ENCODE assay signal across 33 cellular contexts in genomic region chr12:52802442-52802841, GRCh38. TPM values are rescaled to one million over a fixed set of nuclear protein-coding genes. Genes with fewer than 3 reads are reported as not detected.
DNase-seq lines count a peak whose midpoint lies in the region; ATAC-seq, FAIRE-seq and TF ChIP-seq lines count a peak whose summit lies in the region.
"Had no signal": no experiment of that assay in that cellular context is flagged by ENCODE, and none has a peak within 500 bp of the region (broad histone marks: within the 10 kb centered on the region; RNA-seq: fewer than 3 reads in every experiment).

No MANE protein-coding gene starts in this region.

- no peaks in the 10 kb centered on the region for H3K79me1 ChIP-seq in H1 (ENCODE audit: low read depth, low read length)

- H3K23ac ChIP-seq in H1 (ENCODE audit: insufficient read length) = no peak overlapping the region

- no peak overlapping the region for H3K14ac ChIP-seq in H1 (ENCODE audit: insufficient read length)

- peak overlapping the region; percentile 82; the same call in 1 of the 2 replicates for H2BK12ac ChIP-seq in H1 (ENCODE audit: low read depth, low read length)

- H3K56ac ChIP-seq in H1 (replicated peaks; ENCODE audit: insufficient read length, low read depth, low read length) = no peak overlapping the region

- no peak overlapping the region for H3K9ac ChIP-seq in H1 (replicated peaks in 1 of 4; ENCODE audit: extremely low read depth in 1 of 4, low read depth in 3 of 4, low read length in 3 of 4)
- H3K9ac ChIP-seq: BLaER1 had no signal

- H3K27ac ChIP-seq in A549 (peak overlapping the region; percentile 88 to 89), H1 (ENCODE audit: low read depth, low read length) (no peak overlapping the region), osteoblast (ENCODE audit: low read depth, low read length) (no peak overlapping the region)
- H3K27ac ChIP-seq: 22Rv1, BLaER1 had no signal

- no peak overlapping the region for H4K8ac ChIP-seq in H1 (ENCODE audit: extremely low read depth, insufficient read depth, low read length)

- DNase-seq in A549 (ENCODE audit: low read depth in 1 of 2, low spot score in 1 of 2) = no peak
- no peak for DNase-seq in H1 (ENCODE audit: low read depth in 1 of 2, low spot score in 2 of 2)
- peak; percentile 50 for DNase-seq in osteoblast (ENCODE audit: insufficient read length, low spot score, missing footprints)
- DNase-seq in type B pancreatic cell (ENCODE audit: extremely low spot score, unreplicated experiment) = no peak
- DNase-seq in activated CD8-positive, alpha-beta memory T cell treated with anti-CD3 and anti-CD28 coated beads, Interleukin-2, amount 50 U/mL, for 48 hours = no peak
- no peak for DNase-seq in AML-193 (lab: John Stamatoyannopoulos, UW)
- DNase-seq: ACHN; BE2C; C1 segment of cervical spinal cord; CD4-positive, alpha-beta memory T cell; CD4-positive, CD25-positive, alpha-beta regulatory T cell; CD8-positive, alpha-beta memory T cell; COR-L47; DMS 273 treated with DMSO at 0.1 percent for 48 hours; DMS153; DMS53; DMS79; DND-41; EL; GDM1 had no signal

- H3K4me3 ChIP-seq in A549 (no peak overlapping the region), H1 (ENCODE audit: extremely low read depth in 1 of 4, insufficient read depth in 2 of 4, low read depth in 3 of 4, low read length in 4 of 4) (no peak overlapping the region), osteoblast (ENCODE audit: insufficient read depth, low read length) (no peak overlapping the region)
- H3K4me3 ChIP-seq: BLaER1, GM12878 had no signal

- no peaks in the 10 kb centered on the region for H3K9me3 ChIP-seq in A549
- H3K9me3 ChIP-seq in H1 (ENCODE audit: insufficient read depth in 2 of 2, low read depth in 1 of 2, low read length in 1 of 2) = no peaks in the 10 kb centered on the region
- no peaks in the 10 kb centered on the region for H3K9me3 ChIP-seq in osteoblast (ENCODE audit: low read depth, low read length)
- H3K9me3 ChIP-seq: BE2C, BLaER1 had no signal

- CTCF ChIA-PET in A549 (lab: Yijun Ruan, JAX) = interaction anchor here (0.7 to 2.5 kb wide), 5 partner anchors 10 to 430 kb away, joined by 3 to 9 read pairs (median 3); no protein-coding TSS in a partner anchor
- CTCF ChIA-PET in H1 (lab: Charles Lee; ENCODE audit: partially characterized antibody) = interaction anchor here (0.9 to 3.3 kb wide), 9 partner anchors 11 to 178 kb away, joined by 3 to 20 read pairs (median 4); no protein-coding TSS in a partner anchor

- TF ChIP-seq CTCF in A549 (IDR thresholded peaks at IDR 0.05) (no peak), H1 (IDR thresholded peaks at IDR 0.05; ENCODE audit: control extremely low read depth in 1 of 3, insufficient read depth in 1 of 3, low read depth in 1 of 3, low read length in 3 of 3) (no peak), osteoblast (IDR thresholded peaks at IDR 0.05; ENCODE audit: extremely low read depth, low read depth, low read length) (no peak), type B pancreatic cell (conservative IDR thresholded peaks at IDR 0.05) (no peak)

- FAIRE-seq in A549 (lab: Jason Lieb, UNC) = no peak
- no peak for FAIRE-seq in H1 (lab: Jason Lieb, UNC)
- FAIRE-seq: GM12878, GM12892, GM19239 had no signal

- no peak overlapping the region; the same call in 1 of the 2 replicates for H2BK5ac ChIP-seq in H1 (ENCODE audit: low read depth, low read length)

- no peak overlapping the region for H4K5ac ChIP-seq in H1 (ENCODE audit: insufficient read length, low read depth, low read length)

- TF ChIP-seq POLR2A in A549 (IDR thresholded peaks at IDR 0.05; ENCODE audit: low read length) (no peak), H1 (IDR thresholded peaks at IDR 0.05; ENCODE audit: control extremely low read depth in 1 of 2, low read depth in 2 of 2, low read length in 2 of 2) (no peak), GM18505 (IDR thresholded peaks at IDR 0.05; ENCODE audit: borderline replicate concordance, extremely low read depth, insufficient read depth, insufficient read length) (no peak)

- H2AFZ ChIP-seq in H1 (ENCODE audit: low read length) = no peak overlapping the region
- no peak overlapping the region for H2AFZ ChIP-seq in osteoblast (ENCODE audit: low read length)

- H3K4me1 ChIP-seq in A549 (peaks cover 69% of the 10 kb centered on the region), H1 (replicated peaks in 1 of 4; ENCODE audit: control insufficient read depth in 3 of 4, insufficient read depth in 4 of 4, low read length in 3 of 4) (peaks cover 3 to 17% (median 6%) of the 10 kb centered on the region in 4 experiments), osteoblast (ENCODE audit: insufficient read depth, low read length) (peaks cover 11% of the 10 kb centered on the region)
- H3K4me1 ChIP-seq: BE2C had no signal

- H3K79me2 ChIP-seq in H1 (ENCODE audit: control insufficient read depth in 1 of 2, insufficient read depth in 2 of 2, low read length in 2 of 2) = no peaks in the 10 kb centered on the region
- H3K79me2 ChIP-seq in osteoblast (ENCODE audit: insufficient read depth, low read length) = no peaks in the 10 kb centered on the region

- no peak overlapping the region for H2BK120ac ChIP-seq in H1 (replicated peaks; ENCODE audit: low read depth, low read length)

- H2BK15ac ChIP-seq in H1 (ENCODE audit: low read length) = no peak overlapping the region

- TF ChIP-seq RAD21 in A549 (conservative IDR thresholded peaks at IDR 0.05 in 1 of 2, IDR thresholded peaks at IDR 0.05 in 1 of 2) (no peak), H1 (IDR thresholded peaks at IDR 0.05 in 1 of 2, conservative IDR thresholded peaks at IDR 0.05 in 1 of 2; ENCODE audit: low read depth in 2 of 2, low read length in 2 of 2) (no peak)

- H4K20me1 ChIP-seq in H1 (replicated peaks in 1 of 2; ENCODE audit: control insufficient read depth in 1 of 2, insufficient read depth in 2 of 2, low read length in 2 of 2) (no peaks in the 10 kb centered on the region), osteoblast (ENCODE audit: insufficient read depth, low read length) (no peaks in the 10 kb centered on the region)
- H4K20me1 ChIP-seq: BLaER1 had no signal

- no peaks in the 10 kb centered on the region for H3K36me3 Mint-ChIP-seq in type B pancreatic cell
- H3K36me3 Mint-ChIP-seq: CD14-positive monocyte; CD4-positive, alpha-beta memory T cell; CD4-positive, CD25-positive, alpha-beta regulatory T cell; CD8-positive, alpha-beta memory T cell had no signal

- peak overlapping the region; percentile 86; the same call in 1 of the 2 replicates for H2BK20ac ChIP-seq in H1 (ENCODE audit: low read length)

- no peak overlapping the region for H3K4me3 Mint-ChIP-seq in type B pancreatic cell
- H3K4me3 Mint-ChIP-seq: CD14-positive monocyte; CD4-positive, alpha-beta memory T cell; CD4-positive, CD25-positive, alpha-beta regulatory T cell; CD8-positive, alpha-beta memory T cell had no signal

- peaks cover 37% of the 10 kb centered on the region for H3K27me3 Mint-ChIP-seq in type B pancreatic cell

- H3K18ac ChIP-seq in H1 (ENCODE audit: extremely low read depth, low read length) = no peak overlapping the region

- H3K27ac Mint-ChIP-seq in type B pancreatic cell = peak overlapping the region; percentile 35
- H3K27ac Mint-ChIP-seq: CD14-positive monocyte; CD4-positive, CD25-positive, alpha-beta regulatory T cell; CD8-positive, alpha-beta memory T cell had no signal

- ATAC-seq in A549 (no peak), GM18505 (IDR thresholded peaks at IDR 0.05; ENCODE audit: unreplicated experiment) (no peak), GM19452 (IDR thresholded peaks at IDR 0.05; ENCODE audit: unreplicated experiment) (no peak)
- ATAC-seq: GM12878 had no signal

- H3K4ac ChIP-seq in H1 (replicated peaks; ENCODE audit: insufficient read length, low read depth, low read length) = no peak overlapping the region

- H3K4me2 ChIP-seq in A549 (peak overlapping the region; percentile 54; the same call in 2 of the 3 replicates), H1 (ENCODE audit: insufficient read depth in 1 of 2, low read depth in 2 of 2, low read length in 2 of 2) (no peak overlapping the region), osteoblast (ENCODE audit: insufficient read depth, low read length) (no peak overlapping the region)
- H3K4me2 ChIP-seq: BLaER1 had no signal

- H3K4me1 Mint-ChIP-seq in type B pancreatic cell (ENCODE audit: unreplicated experiment) = no peaks in the 10 kb centered on the region
- H3K4me1 Mint-ChIP-seq: CD14-positive monocyte; CD4-positive, alpha-beta memory T cell; CD4-positive, CD25-positive, alpha-beta regulatory T cell; CD8-positive, alpha-beta memory T cell had no signal

- H3K36me3 ChIP-seq in H1 (ENCODE audit: control insufficient read depth in 2 of 4, insufficient read depth in 4 of 4, low read length in 3 of 4) = no peaks in the 10 kb centered on the region
- H3K36me3 ChIP-seq in osteoblast (ENCODE audit: insufficient read depth, low read length) = no peaks in the 10 kb centered on the region
- H3K36me3 ChIP-seq: BE2C, BLaER1 had no signal

- no peak overlapping the region for H4K91ac ChIP-seq in H1 (replicated peaks; ENCODE audit: insufficient read length, low read length)

- TF ChIP-seq EP300 in A549 (IDR thresholded peaks at IDR 0.05) (no peak), H1 (IDR thresholded peaks at IDR 0.05; ENCODE audit: borderline replicate concordance in 1 of 2, low read depth in 2 of 2, low read length in 2 of 2) (no peak)

- H3K27me3 ChIP-seq in H1 (replicated peaks in 1 of 4; ENCODE audit: control insufficient read depth in 3 of 4, extremely low read depth in 1 of 4, insufficient read depth in 3 of 4, low read length in 3 of 4) = no peaks in the 10 kb centered on the region
- H3K27me3 ChIP-seq in osteoblast (ENCODE audit: insufficient read depth, low read length) = peaks cover under 1% of the 10 kb centered on the region
- H3K27me3 ChIP-seq: BE2C, BLaER1 had no signal

- H3K9me3 Mint-ChIP-seq in type B pancreatic cell = no peaks in the 10 kb centered on the region
- H3K9me3 Mint-ChIP-seq: CD8-positive, alpha-beta memory T cell had no signal

- H2AK5ac ChIP-seq in H1 (ENCODE audit: low read depth, low read length) = no peak overlapping the region

- H3K23me2 ChIP-seq in H1 (ENCODE audit: low read depth, low read length) = peaks cover 2% of the 10 kb centered on the region; the same call in 1 of the 2 replicates

- POLR2A ChIA-PET in A549 (lab: Yijun Ruan, JAX) (no interaction called here), H1 (lab: Charles Lee; ENCODE audit: partially characterized antibody) (interaction anchor here (1.1 kb wide), 1 partner anchor 14 kb away, joined by 3 read pairs; no protein-coding TSS in a partner anchor)

- 79% methylated on average over 6 of the region's 6 CpGs for WGBS in A549 (ENCODE audit: missing lambda C conversion rate)
- 74% methylated on average over 6 of the region's 6 CpGs; no CpG with 5 or more reads in 1 of the 2 experiments for WGBS in H1 (ENCODE audit: extremely low coverage in 1 of 2, insufficient coverage in 1 of 2, insufficient read length in 1 of 2, insufficient replicate concordance in 2 of 2, low coverage in 1 of 2, low lambda C conversion rate in 2 of 2, missing lambda C conversion rate in 1 of 2), 2 experiments

RNA-seq across cellular contexts. Expression of gene KRT3, which starts 6.5 kb away (rescaled TPM):
- 0.04 and 0.07 TPM in 2 replicates for polyA plus RNA-seq in A549 (2011; rRNA removed)
- 0.03 TPM in 2 replicates for polyA plus RNA-seq in A549 (2012; cell fraction: cytosol; rRNA removed)
- polyA plus RNA-seq in A549 (2012; cell fraction: nucleus; rRNA removed) = 0.16 and 0.17 TPM in 2 replicates
- polyA plus RNA-seq in A549 (2017; fragmentation: RNase III; extraction: RNeasy Plus Mini Kit Qiagen cat#74134 plus additional on column Dnase treatment) = 0.06 to 0.07 TPM in 2 of 3 replicates, not detected in the other
- not detected in 2 replicates for polyA minus RNA-seq in A549 (2011; rRNA and poly(A)+ RNA removed)
- not detected in 2 replicates for total RNA-seq in H1 (2021; fragmentation: NEBNext Ultra II Directional; extraction: Animal tissue kit (Norgen Biotek cat#: 25700))
- polyA plus RNA-seq in H1 (2011; rRNA removed) = not detected in 2 replicates
- 0.03 TPM for polyA plus RNA-seq in H1 (2011; cell fraction: cytosol; rRNA removed)
- polyA plus RNA-seq in H1 (2011; cell fraction: nucleus; rRNA removed) = not detected
- polyA plus RNA-seq in H1 (2012, experiment 1 of 2) = not detected in 4 replicates
- not detected for polyA plus RNA-seq in H1 (2012, experiment 2 of 2)
- polyA plus RNA-seq in H1 (2013, experiment 1 of 2) = not detected
- not detected for polyA plus RNA-seq in H1 (2013, experiment 2 of 2)
- not detected in 2 replicates for polyA minus RNA-seq in H1 (2011; rRNA and poly(A)+ RNA removed)
- not detected for polyA minus RNA-seq in H1 (2011; cell fraction: cytosol; rRNA and poly(A)+ RNA removed)
- not detected for polyA minus RNA-seq in H1 (2011; cell fraction: nucleus; rRNA and poly(A)+ RNA removed)
- not detected in 2 replicates for total RNA-seq in osteoblast
- total RNA-seq in type B pancreatic cell (ENCODE audit: low replicate concordance) = 0.68 and 2.3 TPM in 2 replicates
- total RNA-seq: A172; A673; CD4-positive, alpha-beta memory T cell; CD4-positive, CD25-positive, alpha-beta regulatory T cell; CD8-positive, alpha-beta memory T cell; Daoy; G401; GM12878 had no signal
- polyA plus RNA-seq: AG04450; CD14-positive monocyte; CD4-positive, alpha-beta memory T cell; CD4-positive, CD25-positive, alpha-beta regulatory T cell; CD8-positive, alpha-beta memory T cell; GM12878 had no signal

RNA-seq across cellular contexts. Expression of gene KRT4, which starts 11.5 kb away (rescaled TPM):
- polyA plus RNA-seq in A549 (2011; rRNA removed) (12.7 and 12.8 TPM in 2 replicates), A549 (2017; fragmentation: RNase III; extraction: RNeasy Plus Mini Kit Qiagen cat#74134 plus additional on column Dnase treatment) (2.1 to 3.2 TPM (median 2.8 TPM) in 3 replicates), H1 (2011; rRNA removed) (0.06 TPM in 1 of 2 replicates, not detected in the other)
- polyA plus RNA-seq in A549 (2012; cell fraction: cytosol; rRNA removed) = 10.2 and 10.3 TPM in 2 replicates
- 10.0 and 11.4 TPM in 2 replicates for polyA plus RNA-seq in A549 (2012; cell fraction: nucleus; rRNA removed)
- 13.4 and 14.5 TPM in 2 replicates for polyA minus RNA-seq in A549 (2011; rRNA and poly(A)+ RNA removed)
- not detected in 2 replicates for total RNA-seq in H1 (2021; fragmentation: NEBNext Ultra II Directional; extraction: Animal tissue kit (Norgen Biotek cat#: 25700))
- polyA plus RNA-seq in H1 (2011; cell fraction: cytosol; rRNA removed) = not detected
- not detected for polyA plus RNA-seq in H1 (2011; cell fraction: nucleus; rRNA removed)
- not detected in 4 replicates for polyA plus RNA-seq in H1 (2012, experiment 1 of 2)
- polyA plus RNA-seq in H1 (2012, experiment 2 of 2) = not detected
- 0.02 TPM for polyA plus RNA-seq in H1 (2013, experiment 1 of 2)
- not detected for polyA plus RNA-seq in H1 (2013, experiment 2 of 2)
- not detected in 2 replicates for polyA minus RNA-seq in H1 (2011; rRNA and poly(A)+ RNA removed)
- polyA minus RNA-seq in H1 (2011; cell fraction: cytosol; rRNA and poly(A)+ RNA removed) = not detected
- polyA minus RNA-seq in H1 (2011; cell fraction: nucleus; rRNA and poly(A)+ RNA removed) = not detected
- total RNA-seq in osteoblast (not detected in 2 replicates), type B pancreatic cell (ENCODE audit: low replicate concordance) (1,276 and 3,134 TPM in 2 replicates)
- total RNA-seq: A172; A673; CD4-positive, alpha-beta memory T cell; CD4-positive, CD25-positive, alpha-beta regulatory T cell; CD8-positive, alpha-beta memory T cell; Daoy; G401; GM12878 had no signal
- polyA plus RNA-seq: CD14-positive monocyte; CD4-positive, alpha-beta memory T cell; CD4-positive, CD25-positive, alpha-beta regulatory T cell; CD8-positive, alpha-beta memory T cell; GM12878 had no signal

RNA-seq across cellular contexts. Expression of gene KRT76, which starts 25.3 kb away (rescaled TPM):
- polyA plus RNA-seq in A549 (2011; rRNA removed) (not detected in 2 replicates), A549 (2017; fragmentation: RNase III; extraction: RNeasy Plus Mini Kit Qiagen cat#74134 plus additional on column Dnase treatment) (not detected in 3 replicates), H1 (2011; rRNA removed) (not detected in 2 replicates)
- polyA plus RNA-seq in A549 (2012; cell fraction: cytosol; rRNA removed) = not detected in 2 replicates
- polyA plus RNA-seq in A549 (2012; cell fraction: nucleus; rRNA removed) = 0.02 TPM in 1 of 2 replicates, not detected in the other
- polyA minus RNA-seq in A549 (2011; rRNA and poly(A)+ RNA removed) = not detected in 2 replicates
- not detected in 2 replicates for total RNA-seq in H1 (2021; fragmentation: NEBNext Ultra II Directional; extraction: Animal tissue kit (Norgen Biotek cat#: 25700))
- polyA plus RNA-seq in H1 (2011; cell fraction: cytosol; rRNA removed) = not detected
- polyA plus RNA-seq in H1 (2011; cell fraction: nucleus; rRNA removed) = not detected
- polyA plus RNA-seq in H1 (2012, experiment 1 of 2) = not detected in 4 replicates
- polyA plus RNA-seq in H1 (2012, experiment 2 of 2) = not detected
- not detected for polyA plus RNA-seq in H1 (2013, experiment 1 of 2)
- not detected for polyA plus RNA-seq in H1 (2013, experiment 2 of 2)
- not detected in 2 replicates for polyA minus RNA-seq in H1 (2011; rRNA and poly(A)+ RNA removed)
- not detected for polyA minus RNA-seq in H1 (2011; cell fraction: cytosol; rRNA and poly(A)+ RNA removed)
- not detected for polyA minus RNA-seq in H1 (2011; cell fraction: nucleus; rRNA and poly(A)+ RNA removed)
- total RNA-seq in osteoblast (not detected in 2 replicates), type B pancreatic cell (ENCODE audit: low replicate concordance) (not detected in 2 replicates)
- total RNA-seq: A172; A673; CD4-positive, alpha-beta memory T cell; CD4-positive, CD25-positive, alpha-beta regulatory T cell; CD8-positive, alpha-beta memory T cell; Daoy; G401; GM12878 had no signal
- polyA plus RNA-seq: AG04450; CD14-positive monocyte; CD4-positive, alpha-beta memory T cell; CD4-positive, CD25-positive, alpha-beta regulatory T cell; CD8-positive, alpha-beta memory T cell; GM12878 had no signal

RNA-seq across cellular contexts. Expression of gene KRT79, which starts 31.7 kb away (rescaled TPM):
- polyA plus RNA-seq in A549 (2011; rRNA removed) (0.05 and 0.07 TPM in 2 replicates), A549 (2017; fragmentation: RNase III; extraction: RNeasy Plus Mini Kit Qiagen cat#74134 plus additional on column Dnase treatment) (0.08 TPM in 1 of 3 replicates, not detected in the others), H1 (2011; rRNA removed) (not detected in 2 replicates)
- polyA plus RNA-seq in A549 (2012; cell fraction: cytosol; rRNA removed) = 0.04 and 0.07 TPM in 2 replicates
- polyA plus RNA-seq in A549 (2012; cell fraction: nucleus; rRNA removed) = 0.12 and 0.47 TPM in 2 replicates
- polyA minus RNA-seq in A549 (2011; rRNA and poly(A)+ RNA removed) = 0.29 TPM in 1 of 2 replicates, not detected in the other
- not detected in 2 replicates for total RNA-seq in H1 (2021; fragmentation: NEBNext Ultra II Directional; extraction: Animal tissue kit (Norgen Biotek cat#: 25700))
- polyA plus RNA-seq in H1 (2011; cell fraction: cytosol; rRNA removed) = not detected
- polyA plus RNA-seq in H1 (2011; cell fraction: nucleus; rRNA removed) = not detected
- polyA plus RNA-seq in H1 (2012, experiment 1 of 2) = not detected in 4 replicates
- not detected for polyA plus RNA-seq in H1 (2012, experiment 2 of 2)
- polyA plus RNA-seq in H1 (2013, experiment 1 of 2) = not detected
- polyA plus RNA-seq in H1 (2013, experiment 2 of 2) = not detected
- not detected in 2 replicates for polyA minus RNA-seq in H1 (2011; rRNA and poly(A)+ RNA removed)
- polyA minus RNA-seq in H1 (2011; cell fraction: cytosol; rRNA and poly(A)+ RNA removed) = not detected
- not detected for polyA minus RNA-seq in H1 (2011; cell fraction: nucleus; rRNA and poly(A)+ RNA removed)
- total RNA-seq in osteoblast (not detected in 2 replicates), type B pancreatic cell (ENCODE audit: low replicate concordance) (not detected in 2 replicates)
- total RNA-seq: A673; CD4-positive, alpha-beta memory T cell; CD4-positive, CD25-positive, alpha-beta regulatory T cell; CD8-positive, alpha-beta memory T cell; G401; GM12878 had no signal
- polyA plus RNA-seq: CD14-positive monocyte; CD4-positive, alpha-beta memory T cell; CD4-positive, CD25-positive, alpha-beta regulatory T cell; CD8-positive, alpha-beta memory T cell had no signal

RNA-seq across cellular contexts. Expression of gene KRT78, which starts 46.4 kb away (rescaled TPM):
- polyA plus RNA-seq in A549 (2011; rRNA removed) (0.09 TPM in 1 of 2 replicates, not detected in the other), A549 (2017; fragmentation: RNase III; extraction: RNeasy Plus Mini Kit Qiagen cat#74134 plus additional on column Dnase treatment) (0.12 TPM in 2 of 3 replicates, not detected in the other), H1 (2011; rRNA removed) (not detected in 2 replicates)
- 0.03 TPM in 2 replicates for polyA plus RNA-seq in A549 (2012; cell fraction: cytosol; rRNA removed)
- 0.20 and 0.29 TPM in 2 replicates for polyA plus RNA-seq in A549 (2012; cell fraction: nucleus; rRNA removed)
- 0.17 TPM in 1 of 2 replicates, not detected in the other for polyA minus RNA-seq in A549 (2011; rRNA and poly(A)+ RNA removed)
- total RNA-seq in H1 (2021; fragmentation: NEBNext Ultra II Directional; extraction: Animal tissue kit (Norgen Biotek cat#: 25700)) = not detected in 2 replicates
- not detected for polyA plus RNA-seq in H1 (2011; cell fraction: cytosol; rRNA removed)
- not detected for polyA plus RNA-seq in H1 (2011; cell fraction: nucleus; rRNA removed)
- not detected in 4 replicates for polyA plus RNA-seq in H1 (2012, experiment 1 of 2)
- polyA plus RNA-seq in H1 (2012, experiment 2 of 2) = not detected
- polyA plus RNA-seq in H1 (2013, experiment 1 of 2) = not detected
- not detected for polyA plus RNA-seq in H1 (2013, experiment 2 of 2)
- polyA minus RNA-seq in H1 (2011; rRNA and poly(A)+ RNA removed) = not detected in 2 replicates
- not detected for polyA minus RNA-seq in H1 (2011; cell fraction: cytosol; rRNA and poly(A)+ RNA removed)
- polyA minus RNA-seq in H1 (2011; cell fraction: nucleus; rRNA and poly(A)+ RNA removed) = not detected
- total RNA-seq in osteoblast (not detected in 2 replicates), type B pancreatic cell (ENCODE audit: low replicate concordance) (14.7 and 29.1 TPM in 2 replicates)
- total RNA-seq: A172; A673; CD4-positive, alpha-beta memory T cell; CD4-positive, CD25-positive, alpha-beta regulatory T cell; CD8-positive, alpha-beta memory T cell; Daoy; GM12878 had no signal
- polyA plus RNA-seq: AG04450; CD14-positive monocyte; CD4-positive, alpha-beta memory T cell; CD4-positive, CD25-positive, alpha-beta regulatory T cell; CD8-positive, alpha-beta memory T cell had no signal

Comparison
In these comparisons a context has a peak if more than half of its experiments do, and no peak if none do; other contexts are left out.
1. H3K27ac ChIP-seq: peak in A549 (2 of 2); none in H1 (single experiment) and osteoblast (single experiment).
2. RNA of gene KRT4, which starts 11.5 kb away (total RNA-seq): 1,276 to 3,134 TPM in type B pancreatic cell; not detected in H1 and not detected in osteoblast; every median in the first group is over 1,000 times any median in the second.